ENCODE assay signal across 27 cellular contexts in the genomic region with DNA sequence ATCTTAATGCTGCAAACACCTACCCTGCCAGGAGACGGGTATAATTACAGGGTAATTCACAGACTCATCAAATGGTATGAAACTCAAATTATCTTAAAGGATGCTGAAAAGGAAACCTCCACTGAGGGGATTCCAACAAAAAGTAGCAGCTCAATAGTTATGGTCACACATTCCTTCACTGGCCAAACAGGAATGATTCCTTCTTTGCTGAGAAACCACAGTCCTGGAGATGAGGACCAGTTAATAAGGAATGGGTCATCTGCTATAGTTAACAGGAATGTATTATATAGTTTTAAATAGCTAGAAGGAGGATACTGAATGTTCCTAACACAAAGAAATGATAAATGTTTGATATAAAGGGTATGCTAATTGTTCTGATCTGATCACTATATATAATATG.
"Had no signal": no experiment of that assay in that cellular context is flagged by ENCODE, and none has a peak within 500 bp of the region (broad histone marks: within the 10 kb centered on the region; RNA-seq: fewer than 3 reads in every experiment).

No MANE protein-coding gene starts in this region.

- DNase-seq: activated CD4-positive, alpha-beta T cell treated with anti-CD3 and anti-CD28 coated beads, Interleukin-2, amount 10 ng/mL, durations not matched to agents 24 days and 14 days; activated CD4-positive, alpha-beta T cell treated with anti-CD3 and anti-CD28 coated beads, Interleukin-2, amount 50 U/mL, for 4 hours; activated CD8-positive, alpha-beta T cell treated with anti-CD3 and anti-CD28 coated beads for 36 hours; activated effector memory CD4-positive, alpha-beta T cell treated with anti-CD3 and anti-CD28 coated beads, Interleukin-2, amount 50 U/mL, for 16 hours; activated naive CD4-positive, alpha-beta T cell; activated naive CD4-positive, alpha-beta T cell treated with anti-CD3 and anti-CD28 coated beads, Interleukin-2, amount 50 U/mL, for 16 hours; activated naive CD8-positive, alpha-beta T cell treated with anti-CD3 and anti-CD28 coated beads for 36 hours; activated T-cell treated with anti-CD3 and anti-CD28 coated beads, Interleukin-2, amount 50 U/mL, for 1 hour; activated T-cell treated with anti-CD3 and anti-CD28 coated beads, Interleukin-2, amount 50 U/mL, for 72 hours; amniotic stem cell; aorta; body of pancreas; NCI-H1105; NCI-H1417 treated with DMSO at 0.1 percent for 48 hours; NCI-H1930; NCI-H2081 treated with DMSO at 0.1 percent for 48 hours; NCI-H226; NCI-H446 treated with DMSO at 0.1 percent for 48 hours; NCI-H524; RPMI8226; SHP77 treated with DMSO at 0.1 percent for 48 hours; SK-N-SH; T-helper 17 cell; T-helper 9 cell had no signal

- H3K27me3 ChIP-seq: body of pancreas, breast epithelium had no signal

- H3K9me2 ChIP-seq: SK-N-SH had no signal

- H3K4me1 ChIP-seq: breast epithelium had no signal

- H3K9me3 ChIP-seq: body of pancreas, breast epithelium, SJSA1, SK-N-SH had no signal

- H3K4me2 ChIP-seq: SK-N-SH had no signal

- H3K4me3 ChIP-seq: body of pancreas, breast epithelium, K562, SJSA1 had no signal

- H3K27ac ChIP-seq: body of pancreas, breast epithelium, SJSA1 had no signal

- H3K36me3 ChIP-seq: breast epithelium, SJSA1 had no signal

- H3K9ac ChIP-seq: SK-N-SH had no signal
